Comparison of ENCODE assay signal across 8 cellular contexts in genomic region chr19:7099597-7099921, GRCh38.
DNase-seq lines count a peak whose midpoint lies in the region; ATAC-seq and TF ChIP-seq lines count a peak whose summit lies in the region.

No MANE protein-coding gene starts in this region.

- peaks cover 26% of the 10 kb centered on the region for H3K9me3 Mint-ChIP-seq in activated T-cell treated with anti-CD3 and anti-CD28 coated beads, Interleukin-2, amount 50 U/mL, for 24 hours
- peaks cover 22% of the 10 kb centered on the region for H3K9me3 Mint-ChIP-seq in stimulated activated effector memory CD8-positive, alpha-beta T cell treated with anti-CD3 and anti-CD28 coated beads, Interleukin-12 subunit alpha, Interleukin-12 subunit beta, amount 100 ng/mL, for 72 hours

- DNase-seq in HFF-Myc (ENCODE audit: extremely low read depth, low read depth): no peak
- DNase-seq in activated T-cell treated with anti-CD3 and anti-CD28 coated beads, Interleukin-2, amount 50 U/mL, for 24 hours: no peak
- no peak for DNase-seq in stimulated activated effector memory CD8-positive, alpha-beta T cell treated with anti-CD3 and anti-CD28 coated beads, Interleukin-12 subunit alpha, Interleukin-12 subunit beta, amount 100 ng/mL, for 72 hours (ENCODE audit: low spot score in 2 of 2)
- no peak for DNase-seq in AG08396 (ENCODE audit: low spot score)
- no peak for DNase-seq in effector CD8-positive, alpha-beta T cell (lab: John Stamatoyannopoulos, UW)
- no peak for DNase-seq in epidermal melanocyte (ENCODE audit: insufficient read length, low spot score)

- H3K4me1 Mint-ChIP-seq in activated T-cell treated with anti-CD3 and anti-CD28 coated beads, Interleukin-2, amount 50 U/mL, for 24 hours (ENCODE audit: low read depth): peaks cover 30% of the 10 kb centered on the region
- peaks cover 20% of the 10 kb centered on the region for H3K4me1 Mint-ChIP-seq in stimulated activated effector memory CD8-positive, alpha-beta T cell treated with anti-CD3 and anti-CD28 coated beads, Interleukin-12 subunit alpha, Interleukin-12 subunit beta, amount 100 ng/mL, for 72 hours

- no peak for ATAC-seq in stimulated activated effector memory CD8-positive, alpha-beta T cell treated with anti-CD3 and anti-CD28 coated beads, Interleukin-12 subunit alpha, Interleukin-12 subunit beta, amount 100 ng/mL, for 72 hours
- no peak for ATAC-seq in HG03045 (IDR thresholded peaks at IDR 0.05; ENCODE audit: unreplicated experiment)

- peak overlapping the region; percentile 82 for H3K4me3 Mint-ChIP-seq in activated T-cell treated with anti-CD3 and anti-CD28 coated beads, Interleukin-2, amount 50 U/mL, for 24 hours
- peak overlapping the region; percentile 85 for H3K4me3 Mint-ChIP-seq in stimulated activated effector memory CD8-positive, alpha-beta T cell treated with anti-CD3 and anti-CD28 coated beads, Interleukin-12 subunit alpha, Interleukin-12 subunit beta, amount 100 ng/mL, for 72 hours

- H3K9ac ChIP-seq in iPS-20b (ENCODE audit: low read depth, low read length): peak overlapping the region; percentile 87; the same call in 1 of the 2 replicates

- TF ChIP-seq CTCF in HFF-Myc (IDR thresholded peaks at IDR 0.05; ENCODE audit: low read depth, low read length, missing control alignments): no peak

- H3K27me3 Mint-ChIP-seq in activated T-cell treated with anti-CD3 and anti-CD28 coated beads, Interleukin-2, amount 50 U/mL, for 24 hours: no peaks in the 10 kb centered on the region

- no peaks in the 10 kb centered on the region for H3K36me3 ChIP-seq in iPS-20b (ENCODE audit: insufficient read depth, low read depth, low read length)

- H3K9me3 ChIP-seq in iPS-20b (ENCODE audit: insufficient read depth, low read depth, low read length): peaks cover 23% of the 10 kb centered on the region; the same call in 1 of the 2 replicates

- peak overlapping the region; percentile 95 for H3K27ac Mint-ChIP-seq in activated T-cell treated with anti-CD3 and anti-CD28 coated beads, Interleukin-2, amount 50 U/mL, for 24 hours
- H3K27ac Mint-ChIP-seq in stimulated activated effector memory CD8-positive, alpha-beta T cell treated with anti-CD3 and anti-CD28 coated beads, Interleukin-12 subunit alpha, Interleukin-12 subunit beta, amount 100 ng/mL, for 72 hours: peak overlapping the region; percentile 94

- H3K4me1 ChIP-seq in iPS-20b (ENCODE audit: insufficient read depth, low read length): no peaks in the 10 kb centered on the region; the same call in 1 of the 2 replicates

- H3K4me3 ChIP-seq in HFF-Myc (replicated peaks; ENCODE audit: low read depth, low read length): peak overlapping the region; percentile 45
- peak overlapping the region; percentile 74 for H3K4me3 ChIP-seq in iPS-20b (ENCODE audit: low read length)

- H3K27me3 ChIP-seq in iPS-20b (ENCODE audit: insufficient read depth, low read length): no peaks in the 10 kb centered on the region; the same call in 1 of the 2 replicates

- peaks cover 20% of the 10 kb centered on the region for H3K36me3 Mint-ChIP-seq in activated T-cell treated with anti-CD3 and anti-CD28 coated beads, Interleukin-2, amount 50 U/mL, for 24 hours (ENCODE audit: low read depth)
- peaks cover 6% of the 10 kb centered on the region for H3K36me3 Mint-ChIP-seq in stimulated activated effector memory CD8-positive, alpha-beta T cell treated with anti-CD3 and anti-CD28 coated beads, Interleukin-12 subunit alpha, Interleukin-12 subunit beta, amount 100 ng/mL, for 72 hours

- H3K27ac ChIP-seq in iPS-20b (ENCODE audit: low read length): peak overlapping the region; percentile 41
